In the genomic region with DNA sequence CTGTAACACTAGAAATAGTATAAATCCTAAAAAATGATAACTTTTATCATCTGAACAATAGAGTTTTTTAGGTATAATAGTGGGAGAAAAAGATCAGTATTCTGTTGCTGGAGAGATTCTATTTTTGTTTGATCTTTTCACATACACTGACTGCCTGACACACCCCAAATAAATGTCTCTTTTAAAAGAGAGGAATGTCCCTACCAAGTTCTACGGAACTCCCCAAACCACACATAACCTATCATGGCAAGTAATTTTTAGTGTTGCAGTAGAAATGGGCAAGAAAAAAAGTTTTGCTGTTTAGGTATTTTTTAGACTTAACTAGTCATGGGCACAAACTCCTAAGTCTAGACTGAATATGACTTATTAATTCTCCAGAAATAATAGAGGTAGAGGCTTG, we compare ENCODE assay signal across 19 cellular contexts.
"Had no signal": no experiment of that assay in that cellular context is flagged by ENCODE, and none has a peak within 500 bp of the region (broad histone marks: within the 10 kb centered on the region; RNA-seq: fewer than 3 reads in every experiment).

No MANE protein-coding gene starts in this region.

- H3K9me3 ChIP-seq: gastrocnemius medialis, heart right ventricle, neutrophil, psoas muscle, right lobe of liver, tibial artery had no signal

- H3K4me1 Mint-ChIP-seq: stimulated activated memory B cell treated with anti-CD40 and anti-IgM and Interleukin-4, amounts not matched to agents 10 μg/mL and 1 μg/mL and 100 μg/mL, for 72 hours had no signal

- H3K4me1 ChIP-seq: psoas muscle, right lobe of liver, spleen had no signal

- H3K27me3 Mint-ChIP-seq: naive thymus-derived CD8-positive, alpha-beta T cell; stimulated activated memory B cell treated with anti-CD40 and anti-IgM and Interleukin-4, amounts not matched to agents 10 μg/mL and 1 μg/mL and 100 μg/mL, for 72 hours; stimulated activated naive CD8-positive, alpha-beta T cell treated with anti-CD3 and anti-CD28 coated beads, Interleukin-15, Interleukin-2, amounts not matched to agents 100 ng/mL and 50 ng/mL, for 24 hours had no signal

- H3K27ac Mint-ChIP-seq: endodermal cell; naive thymus-derived CD8-positive, alpha-beta T cell; stimulated activated memory B cell treated with anti-CD40 and anti-IgM and Interleukin-4, amounts not matched to agents 10 μg/mL and 1 μg/mL and 100 μg/mL, for 72 hours; stimulated activated naive CD8-positive, alpha-beta T cell treated with anti-CD3 and anti-CD28 coated beads, Interleukin-15, Interleukin-2, amounts not matched to agents 100 ng/mL and 50 ng/mL, for 24 hours had no signal

- H3K27me3 ChIP-seq: gastrocnemius medialis, heart right ventricle, neutrophil, right lobe of liver, spleen, tibial artery had no signal

- H3K9me3 Mint-ChIP-seq: endodermal cell; stimulated activated naive CD8-positive, alpha-beta T cell treated with anti-CD3 and anti-CD28 coated beads, Interleukin-15, Interleukin-2, amounts not matched to agents 100 ng/mL and 50 ng/mL, for 24 hours had no signal

- H3K4me3 ChIP-seq: coronary artery, gastrocnemius medialis, heart right ventricle, psoas muscle, right lobe of liver, spleen, tibial artery had no signal

- H3K4me3 Mint-ChIP-seq: endodermal cell; naive thymus-derived CD8-positive, alpha-beta T cell; stimulated activated memory B cell treated with anti-CD40 and anti-IgM and Interleukin-4, amounts not matched to agents 10 μg/mL and 1 μg/mL and 100 μg/mL, for 72 hours; stimulated activated naive CD8-positive, alpha-beta T cell treated with anti-CD3 and anti-CD28 coated beads, Interleukin-15, Interleukin-2, amounts not matched to agents 100 ng/mL and 50 ng/mL, for 24 hours had no signal

- ATAC-seq: gastrocnemius medialis; heart right ventricle; naive thymus-derived CD8-positive, alpha-beta T cell; psoas muscle; right lobe of liver; stimulated activated memory B cell treated with anti-CD40 and anti-IgM and Interleukin-4, amounts not matched to agents 10 μg/mL and 1 μg/mL and 100 μg/mL, for 72 hours had no signal

- DNase-seq: effector CD4-positive, alpha-beta T cell; gastrocnemius medialis; heart right ventricle; hypothalamus; left colon; naive thymus-derived CD8-positive, alpha-beta T cell; psoas muscle; retina; right lobe of liver; spleen; stimulated activated CD4-positive, alpha-beta T cell treated with anti-CD3 and anti-CD28 coated beads, Interleukin-15, amount 100 ng/mL, for 24 hours; stimulated activated CD4-positive, alpha-beta T cell treated with anti-CD3 and anti-CD28 coated beads, Interleukin-1b, Interleukin-23, amount 100 ng/mL, for 48 hours; stimulated activated CD4-positive, alpha-beta T cell treated with anti-CD3 and anti-CD28 coated beads, Interleukin-4, amount 100 ng/mL, for 24 hours; tibial artery had no signal

- H3K36me3 ChIP-seq: gastrocnemius medialis, heart right ventricle, neutrophil, right lobe of liver, spleen, tibial artery had no signal

- H3K27ac ChIP-seq: coronary artery, gastrocnemius medialis, heart right ventricle, neutrophil, psoas muscle, right lobe of liver, spleen, tibial artery had no signal

- H3K36me3 Mint-ChIP-seq: naive thymus-derived CD8-positive, alpha-beta T cell; stimulated activated memory B cell treated with anti-CD40 and anti-IgM and Interleukin-4, amounts not matched to agents 10 μg/mL and 1 μg/mL and 100 μg/mL, for 72 hours had no signal
